8 cellular contexts compared by ENCODE assay signal in the genomic region with DNA sequence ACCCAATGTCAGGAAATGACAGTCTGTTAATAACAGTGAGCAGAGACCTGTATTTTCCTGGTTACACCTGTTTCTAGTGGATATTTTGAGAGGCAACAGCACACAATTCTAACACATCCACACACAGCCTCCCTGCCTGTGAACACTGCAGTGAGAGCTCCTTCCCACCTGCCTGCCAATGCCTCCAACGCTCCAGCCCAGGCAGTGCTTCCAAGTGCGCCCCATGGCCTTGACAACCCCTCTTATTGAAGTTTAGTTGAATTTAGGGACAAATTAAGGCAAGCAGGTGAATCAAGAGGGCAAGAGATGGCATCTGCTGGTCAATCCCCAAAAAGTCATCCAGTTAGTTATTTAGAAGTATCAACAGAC. TPM values are rescaled to one million over a fixed set of nuclear protein-coding genes. Genes with fewer than 3 reads are reported as not detected.
DNase-seq lines count a peak whose midpoint lies in the region; ATAC-seq and TF ChIP-seq lines count a peak whose summit lies in the region.
"Had no signal": no experiment of that assay in that cellular context is flagged by ENCODE, and none has a peak within 500 bp of the region (broad histone marks: within the 10 kb centered on the region; RNA-seq: fewer than 3 reads in every experiment).

No MANE protein-coding gene starts in this region.

- no peaks in the 10 kb centered on the region for H3K9me3 Mint-ChIP-seq in T-cell

- H3K4me3 Mint-ChIP-seq in T-cell = peak overlapping the region in 2 of 3 donors; percentile 13 to 63

- no peak for TF ChIP-seq CTCF in lower lobe of right lung (IDR thresholded peaks at IDR 0.05)

- CTCF ChIA-PET in T-cell (lab: Charles Lee) = interaction anchor here (0.7 to 2.1 kb wide), 2 partner anchors 16 to 57 kb away, joined by 3 to 5 read pairs; no protein-coding TSS in a partner anchor

- peak overlapping the region; percentile 59 for H3K9ac ChIP-seq in BLaER1

- POLR2A ChIA-PET in T-cell (lab: Charles Lee) = interaction anchor here in 1 of 2 donors (1.9 kb wide), 1 partner anchor 10 kb away, joined by 25 read pairs; a partner anchor contains a TSS

- H4K20me1 ChIP-seq in BLaER1 = peaks cover 28% of the 10 kb centered on the region

- H3K9me3 ChIP-seq in BLaER1 (no peaks in the 10 kb centered on the region), lower lobe of right lung (no peaks in the 10 kb centered on the region)

- peak overlapping the region; percentile 74 for H3K4me2 ChIP-seq in BLaER1
- H3K4me2 ChIP-seq: PC-9 had no signal

- no peaks in the 10 kb centered on the region for H3K27me3 Mint-ChIP-seq in T-cell

- no peaks in the 10 kb centered on the region for H3K27me3 ChIP-seq in BLaER1
- H3K27me3 ChIP-seq in lower lobe of right lung (ENCODE audit: low read depth) = no peaks in the 10 kb centered on the region

- intact Hi-C loops in lower lobe of right lung (cut with DNase I) = no loop called here

- ATAC-seq in T-cell (replicated peaks in 1 of 4) (no peak), lower lobe of right lung (no peak)

- peak overlapping the region; percentile 87 to 94 for H3K27ac Mint-ChIP-seq in T-cell

- peaks cover 38 to 48% (median 46%) of the 10 kb centered on the region in 3 donors for H3K4me1 Mint-ChIP-seq in T-cell

- DNase-seq in T-cell (no peak), lower lobe of right lung (no peak), DMS114 treated with DMSO at 0.1 percent for 48 hours (lab: John Stamatoyannopoulos, UW; ENCODE audit: unreplicated experiment) (no peak), SIG-M5 (lab: John Stamatoyannopoulos, UW) (no peak), AML-193 (lab: John Stamatoyannopoulos, UW) (no peak)
- DNase-seq: DMS 273 treated with DMSO at 0.1 percent for 48 hours had no signal

- peaks cover 41% of the 10 kb centered on the region for H3K36me3 Mint-ChIP-seq in T-cell

- peak overlapping the region; percentile 63 for H3K27ac ChIP-seq in BLaER1
- peak overlapping the region; percentile 69 for H3K27ac ChIP-seq in lower lobe of right lung
- H3K27ac ChIP-seq: PC-9 had no signal

- H3K4me1 ChIP-seq in BLaER1 (peaks cover 64% of the 10 kb centered on the region), lower lobe of right lung (peaks cover 42% of the 10 kb centered on the region)

- H3K36me3 ChIP-seq in BLaER1 = peaks cover 72% of the 10 kb centered on the region
- H3K36me3 ChIP-seq in lower lobe of right lung = peaks cover 74% of the 10 kb centered on the region

- no peak overlapping the region for H3K4me3 ChIP-seq in BLaER1
- H3K4me3 ChIP-seq in lower lobe of right lung = no peak overlapping the region
- H3K4me3 ChIP-seq: PC-9 had no signal

RNA-seq across cellular contexts. Expression of a gene that starts 4.7 kb away (rescaled TPM):
- total RNA-seq in T-cell (10 to 100 TPM in 3 of 5 donors, 1 to 10 TPM in 2; 5.9 to 14.7 (median 13.5) TPM), lower lobe of right lung (105 TPM)

RNA-seq across cellular contexts. Expression of a gene that starts 11.0 kb away (rescaled TPM):
- total RNA-seq in T-cell (100 to 1,000 TPM in 1 of 5 donors, 10 to 100 TPM in 4; 48.7 to 155 (median 56.6) TPM), lower lobe of right lung (29.6 TPM)

RNA-seq across cellular contexts. Expression of a gene that starts 11.2 kb away (rescaled TPM):
- total RNA-seq in T-cell = 10 to 100 TPM; 46.9 to 70.1 (median 60.0) TPM
- total RNA-seq in lower lobe of right lung = 31.6 TPM

RNA-seq across cellular contexts. Expression of a gene that starts 21.7 kb away (rescaled TPM):
- total RNA-seq in T-cell = 100 to 1,000 TPM; 349 to 413 (median 382) TPM
- total RNA-seq in lower lobe of right lung = 122 TPM

RNA-seq across cellular contexts. Expression of a gene that starts 22.5 kb away (rescaled TPM):
- 10 to 100 TPM; 30.5 to 41.5 (median 34.6) TPM for total RNA-seq in T-cell
- total RNA-seq in lower lobe of right lung = 32.2 TPM
